Comparison of ENCODE assay signal across 16 cellular contexts in genomic region chr9:135355466-135356420, GRCh38.
"Had no signal": no experiment of that assay in that cellular context is flagged by ENCODE, and none has a peak within 500 bp of the region (broad histone marks: within the 10 kb centered on the region; RNA-seq: fewer than 3 reads in every experiment).

No MANE protein-coding gene starts in this region.

- H3K27me3 Mint-ChIP-seq: activated CD4-positive, alpha-beta T cell treated with anti-CD3 and anti-CD28 coated beads, Interleukin-2, amount 10 ng/mL, durations not matched to agents 24 days and 14 days; activated CD8-positive, alpha-beta T cell treated with anti-CD3 and anti-CD28 coated beads for 36 hours; activated naive CD8-positive, alpha-beta T cell treated with anti-CD3 and anti-CD28 coated beads, Interleukin-2, amount 10 ng/mL, durations not matched to agents 7 days and 5 days; activated T-cell treated with anti-CD3 and anti-CD28 coated beads, Interleukin-2, amount 50 U/mL, for 24 hours; stimulated activated naive CD8-positive, alpha-beta T cell treated with anti-CD3 and anti-CD28 coated beads, Interleukin-15, Interleukin-2, amounts not matched to agents 100 ng/mL and 50 ng/mL, for 24 hours had no signal

- H3K36me3 Mint-ChIP-seq: activated naive CD8-positive, alpha-beta T cell treated with anti-CD3 and anti-CD28 coated beads, Interleukin-2, amount 10 ng/mL, durations not matched to agents 7 days and 5 days had no signal

- H3K9me3 Mint-ChIP-seq: activated CD4-positive, alpha-beta T cell treated with anti-CD3 and anti-CD28 coated beads, Interleukin-2, amount 10 ng/mL, durations not matched to agents 24 days and 14 days; activated CD8-positive, alpha-beta T cell treated with anti-CD3 and anti-CD28 coated beads for 36 hours; activated naive CD8-positive, alpha-beta T cell treated with anti-CD3 and anti-CD28 coated beads, Interleukin-2, amount 10 ng/mL, durations not matched to agents 7 days and 5 days; activated T-cell treated with anti-CD3 and anti-CD28 coated beads, Interleukin-2, amount 50 U/mL, for 24 hours; activated T-helper 2 cell treated with anti-CD3 and anti-CD28 coated beads, Interferon-gamma antibody, Interleukin-2, Interleukin-4, amounts not matched to agents 10 μg/mL and 5 μg/mL and 100 μg/mL, durations not matched to agents 14 hours and 24 hours and 36 hours; endodermal cell; nephron; stimulated activated naive CD8-positive, alpha-beta T cell treated with anti-CD3 and anti-CD28 coated beads, Interleukin-15, Interleukin-2, amounts not matched to agents 100 ng/mL and 50 ng/mL, for 24 hours had no signal

- H3K27ac Mint-ChIP-seq: activated CD4-positive, alpha-beta T cell treated with anti-CD3 and anti-CD28 coated beads, Interleukin-2, amount 10 ng/mL, durations not matched to agents 24 days and 14 days; activated CD8-positive, alpha-beta T cell treated with anti-CD3 and anti-CD28 coated beads for 36 hours; activated naive CD8-positive, alpha-beta T cell treated with anti-CD3 and anti-CD28 coated beads, Interleukin-2, amount 10 ng/mL, durations not matched to agents 7 days and 5 days; activated T-cell treated with anti-CD3 and anti-CD28 coated beads, Interleukin-2, amount 50 U/mL, for 24 hours; activated T-helper 2 cell treated with anti-CD3 and anti-CD28 coated beads, Interferon-gamma antibody, Interleukin-2, Interleukin-4, amounts not matched to agents 10 μg/mL and 5 μg/mL and 100 μg/mL, durations not matched to agents 14 hours and 24 hours and 36 hours; endodermal cell; nephron; progenitor cell of endocrine pancreas; stimulated activated naive CD8-positive, alpha-beta T cell treated with anti-CD3 and anti-CD28 coated beads, Interleukin-15, Interleukin-2, amounts not matched to agents 100 ng/mL and 50 ng/mL, for 24 hours had no signal

- H3K4me1 Mint-ChIP-seq: endodermal cell had no signal

- DNase-seq: activated CD4-positive, alpha-beta T cell treated with anti-CD3 and anti-CD28 coated beads, Interleukin-2, amount 10 ng/mL, durations not matched to agents 24 days and 14 days; activated CD8-positive, alpha-beta T cell treated with anti-CD3 and anti-CD28 coated beads for 36 hours; activated naive CD4-positive, alpha-beta T cell treated with Interleukin-2 at 50 U/mL for 16 hours; activated naive CD8-positive, alpha-beta T cell treated with anti-CD3 and anti-CD28 coated beads, Interleukin-2, amount 10 ng/mL, durations not matched to agents 7 days and 5 days; activated T-cell treated with anti-CD3 and anti-CD28 coated beads, Interleukin-2, amount 50 U/mL, for 24 hours; amygdala; endodermal cell; foreskin keratinocyte; kidney; mammary epithelial cell; midbrain; T1000 had no signal

- H3K4me3 Mint-ChIP-seq: activated CD4-positive, alpha-beta T cell treated with anti-CD3 and anti-CD28 coated beads, Interleukin-2, amount 10 ng/mL, durations not matched to agents 24 days and 14 days; activated CD8-positive, alpha-beta T cell treated with anti-CD3 and anti-CD28 coated beads for 36 hours; activated naive CD8-positive, alpha-beta T cell treated with anti-CD3 and anti-CD28 coated beads, Interleukin-2, amount 10 ng/mL, durations not matched to agents 7 days and 5 days; activated T-cell treated with anti-CD3 and anti-CD28 coated beads, Interleukin-2, amount 50 U/mL, for 24 hours; endodermal cell; nephron; stimulated activated naive CD8-positive, alpha-beta T cell treated with anti-CD3 and anti-CD28 coated beads, Interleukin-15, Interleukin-2, amounts not matched to agents 100 ng/mL and 50 ng/mL, for 24 hours had no signal
